ENCODE assay signal across 11 cellular contexts in genomic region chr7:115087437-115087836, GRCh38.
DNase-seq lines count a peak whose midpoint lies in the region; FAIRE-seq and TF ChIP-seq lines count a peak whose summit lies in the region.
"Had no signal": no experiment of that assay in that cellular context is flagged by ENCODE, and none has a peak within 500 bp of the region (broad histone marks: within the 10 kb centered on the region; RNA-seq: fewer than 3 reads in every experiment).

No MANE protein-coding gene starts in this region.

- peak; percentile 94 for FAIRE-seq in keratinocyte (lab: Jason Lieb, UNC)
- FAIRE-seq in urothelium cell line (lab: Jason Lieb, UNC) = no peak
- FAIRE-seq: K562 had no signal

- H3K4me2 ChIP-seq in keratinocyte (ENCODE audit: control insufficient read depth, extremely low read depth, insufficient read depth, low read depth, low read length) = peak overlapping the region; percentile 57

- no peaks in the 10 kb centered on the region for H4K20me1 ChIP-seq in keratinocyte (ENCODE audit: control insufficient read depth, extremely low read depth, insufficient read depth, low read length)

- CTCF ChIA-PET in CD4-positive, alpha-beta memory T cell (lab: Charles Lee; ENCODE audit: partially characterized antibody) = no interaction called here

- no peaks in the 10 kb centered on the region for H3K9me1 ChIP-seq in keratinocyte (ENCODE audit: control insufficient read depth, extremely low read depth, insufficient read depth, low read length)

- no peaks in the 10 kb centered on the region for H3K27me3 Mint-ChIP-seq in CD4-positive, alpha-beta memory T cell
- H3K27me3 Mint-ChIP-seq: brain had no signal

- H3K27ac ChIP-seq in HUES48 (ENCODE audit: low read depth, low read length) (peak overlapping the region; percentile 61), brain microvascular endothelial cell (peak overlapping the region; percentile 22), keratinocyte (ENCODE audit: control insufficient read depth, insufficient read depth, low read length) (no peak overlapping the region)
- no peak overlapping the region for H3K27ac ChIP-seq in CD4-positive, alpha-beta memory T cell (ENCODE audit: low read depth, low read length)

- H3K9me3 ChIP-seq in HUES48 (ENCODE audit: control insufficient read depth, insufficient read depth, low read length) (no peaks in the 10 kb centered on the region), keratinocyte (ENCODE audit: control insufficient read depth, low read depth, low read length) (no peaks in the 10 kb centered on the region)
- no peaks in the 10 kb centered on the region for H3K9me3 ChIP-seq in CD4-positive, alpha-beta memory T cell (ENCODE audit: control insufficient read depth in 1 of 2, low read length in 2 of 2)

- H3K4me1 ChIP-seq in HUES48 (ENCODE audit: control insufficient read depth, insufficient read depth, low read length) (peaks cover 21% of the 10 kb centered on the region), keratinocyte (ENCODE audit: control insufficient read depth, extremely low read depth, insufficient read depth, low read length) (peaks cover 10% of the 10 kb centered on the region)
- no peaks in the 10 kb centered on the region for H3K4me1 ChIP-seq in CD4-positive, alpha-beta memory T cell (ENCODE audit: insufficient read depth, low read length)

- DNase-seq in brain microvascular endothelial cell (peak; percentile 86), keratinocyte (ENCODE audit: low read depth, low spot score) (no peak), urothelium cell line (ENCODE audit: low spot score) (peak; percentile 32), G401 (ENCODE audit: low spot score) (no peak), NCI-H345 (lab: John Stamatoyannopoulos, UW) (no peak)
- DNase-seq in CD4-positive, alpha-beta memory T cell = no peak
- DNase-seq: activated CD4-positive, alpha-beta T cell treated with anti-CD3 and anti-CD28 coated beads for 48 hours; stimulated activated CD4-positive, alpha-beta T cell treated with anti-CD3 and anti-CD28 coated beads, Interleukin-2, amount 100 ng/mL, for 48 hours had no signal

- H3K27me3 ChIP-seq in HUES48 (ENCODE audit: control insufficient read depth, insufficient read depth, low read length) = no peaks in the 10 kb centered on the region
- H3K27me3 ChIP-seq in brain microvascular endothelial cell (replicated peaks) = no peaks in the 10 kb centered on the region
- no peaks in the 10 kb centered on the region for H3K27me3 ChIP-seq in keratinocyte (ENCODE audit: control insufficient read depth, extremely low read depth, insufficient read depth, low read length)
- no peaks in the 10 kb centered on the region for H3K27me3 ChIP-seq in CD4-positive, alpha-beta memory T cell (ENCODE audit: insufficient read depth, low read length)

- TF ChIP-seq CTCF in brain microvascular endothelial cell (IDR thresholded peaks at IDR 0.05; ENCODE audit: low read depth, low read length, missing control alignments) (no peak), keratinocyte (optimal IDR thresholded peaks at IDR 0.05 in 1 of 3, IDR thresholded peaks at IDR 0.05 in 1 of 3, conservative IDR thresholded peaks at IDR 0.05 in 1 of 3; ENCODE audit: extremely low read depth in 1 of 3, insufficient read depth in 2 of 3, low read length in 3 of 3) (no peak)

- H3K79me2 ChIP-seq in keratinocyte (ENCODE audit: control insufficient read depth, insufficient read depth, low read length) = no peaks in the 10 kb centered on the region

- no peak overlapping the region for H3K27ac Mint-ChIP-seq in CD4-positive, alpha-beta memory T cell
- H3K27ac Mint-ChIP-seq: brain had no signal

- in situ Hi-C loops in brain microvascular endothelial cell (cut with HindIII; ENCODE audit: low pct_ligation_motif_present, low sequenced_read_pairs) = no loop called here
- in situ Hi-C loops in G401 (cut with HindIII; ENCODE audit: low sequenced_read_pairs) = no loop called here

- peaks cover 0 to 4% (median 1%) of the 10 kb centered on the region in 4 donors for H3K4me1 Mint-ChIP-seq in CD4-positive, alpha-beta memory T cell

- POLR2A ChIA-PET in CD4-positive, alpha-beta memory T cell (lab: Charles Lee; ENCODE audit: partially characterized antibody) = no interaction called here

- no peak overlapping the region for H2AFZ ChIP-seq in keratinocyte (ENCODE audit: control insufficient read depth, low read length)

- dilution Hi-C loops in keratinocyte (cut with MboI; ENCODE audit: extremely low pct_ligation_motif_present, low sequenced_read_pairs) = no loop called here

- H3K36me3 ChIP-seq in HUES48 (ENCODE audit: control insufficient read depth, insufficient read depth, low read length) (no peaks in the 10 kb centered on the region), brain microvascular endothelial cell (replicated peaks) (no peaks in the 10 kb centered on the region), keratinocyte (ENCODE audit: control insufficient read depth in 2 of 2, extremely low read depth in 1 of 2, insufficient read depth in 2 of 2, low read length in 2 of 2) (no peaks in the 10 kb centered on the region)
- H3K36me3 ChIP-seq in CD4-positive, alpha-beta memory T cell (ENCODE audit: insufficient read depth, low read length) = no peaks in the 10 kb centered on the region

- H3K9ac ChIP-seq in HUES48 (ENCODE audit: low read depth, low read length) (no peak overlapping the region), keratinocyte (ENCODE audit: control insufficient read depth, extremely low read depth, insufficient read depth, low read length) (no peak overlapping the region)

- intact Hi-C loops in CD4-positive, alpha-beta memory T cell (cut with micrococcal nuclease) = no loop called here

- peak overlapping the region; percentile 3; the same call in 1 of the 2 replicates for H3K4me3 ChIP-seq in HUES48 (ENCODE audit: low read depth, low read length)
- H3K4me3 ChIP-seq in brain microvascular endothelial cell (ENCODE audit: low read depth, low read length) = no peak overlapping the region
- no peak overlapping the region for H3K4me3 ChIP-seq in keratinocyte (ENCODE audit: control insufficient read depth in 2 of 3, extremely low read depth in 1 of 3, insufficient read depth in 2 of 3, low read depth in 1 of 3, low read length in 3 of 3)
- H3K4me3 ChIP-seq in CD4-positive, alpha-beta memory T cell (ENCODE audit: low read length in 2 of 2) = no peak overlapping the region
- H3K4me3 ChIP-seq: K562 had no signal

- no peak overlapping the region for H3K4me3 Mint-ChIP-seq in CD4-positive, alpha-beta memory T cell
- H3K4me3 Mint-ChIP-seq: brain had no signal

- no peaks in the 10 kb centered on the region for H3K36me3 Mint-ChIP-seq in CD4-positive, alpha-beta memory T cell
- H3K36me3 Mint-ChIP-seq: brain had no signal

- H3K9me3 Mint-ChIP-seq in CD4-positive, alpha-beta memory T cell = peaks cover 0 to 5% (median 0%) of the 10 kb centered on the region in 8 donors

Comparison
In these comparisons a context has a peak if more than half of its experiments do, and no peak if none do; other contexts are left out.
1. H3K27ac ChIP-seq: peak in HUES48 (single experiment) and brain microvascular endothelial cell (single experiment); none in keratinocyte (single experiment) and CD4-positive, alpha-beta memory T cell (single experiment).
2. DNase-seq: peak in brain microvascular endothelial cell (single experiment) and urothelium cell line (single experiment); none in keratinocyte (single experiment), G401 (single experiment), CD4-positive, alpha-beta memory T cell (0 of 5) and NCI-H345 (single experiment).